ENCODE assay signal across 8 cellular contexts in the genomic region with DNA sequence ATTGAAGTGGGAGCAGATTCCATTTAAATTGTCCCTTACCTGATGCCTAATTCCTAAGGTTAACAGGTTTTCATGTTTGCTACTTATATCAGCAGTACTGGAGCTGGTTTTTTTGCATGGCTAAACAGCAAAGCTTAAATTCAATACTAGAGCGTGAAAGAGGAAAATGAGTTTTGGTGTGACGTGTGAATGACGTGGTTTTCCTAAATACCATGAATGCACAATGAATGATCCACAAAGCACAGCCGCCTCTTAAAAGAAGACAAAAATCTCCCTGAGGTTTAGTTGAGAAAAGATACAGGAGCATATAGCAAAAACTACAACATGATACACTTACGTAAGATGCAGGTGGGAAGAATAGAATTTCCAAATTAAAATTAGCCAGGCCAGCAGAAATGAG.
"Had no signal": no experiment of that assay in that cellular context is flagged by ENCODE, and none has a peak within 500 bp of the region (broad histone marks: within the 10 kb centered on the region; RNA-seq: fewer than 3 reads in every experiment).

No MANE protein-coding gene starts in this region.

- ATAC-seq: GM12878 had no signal

- DNase-seq: GDM1, GF-D8 had no signal

- FAIRE-seq: G401.6, GM12878, GM12891, GM12892, GM18507, GM19239 had no signal

- H3K4me3 ChIP-seq: GM12878 had no signal
